1 cellular context compared by ENCODE assay signal in genomic region chr16:24845726-24846547, GRCh38.
A peak's percentile ranks its signal among the peaks of the same experiment; 100 is the strongest.
TF ChIP-seq lines count a peak whose summit lies in the region.

TSS of gene SLC5A11 (plus strand) at chr16:24845963. CDS start at chr16:24858644, 12,681 bp downstream.

TF ChIP-seq in HepG2, 621 proteins besides CTCF, POLR2A, EP300 and RAD21 (continued from another document and continues in another):
- TF ChIP-seq PHF21A (CRISPR knock-in tag; IDR thresholded peaks at IDR 0.05) (0 out of 2 replicates have a peak, but pooled peaks have one; percentile 27), GATA4 (IDR thresholded peaks at IDR 0.05; ENCODE audit: borderline replicate concordance, low read depth) (no peak), SRSF9 (IDR thresholded peaks at IDR 0.05; ENCODE audit: borderline replicate concordance, insufficient read depth, low read depth, low read length, poor library complexity, severe bottlenecking) (no peak), ZNF619 (CRISPR knock-in tag; IDR thresholded peaks at IDR 0.05) (peak; percentile 96; the same call in 1 of the 2 replicates), PAXIP1 (CRISPR knock-in tag; conservative IDR thresholded peaks at IDR 0.05) (peak; percentile 81), MLX (CRISPR knock-in tag; IDR thresholded peaks at IDR 0.05) (no peak), ZKSCAN8 (CRISPR knock-in tag; IDR thresholded peaks at IDR 0.05; ENCODE audit: borderline replicate concordance) (no peak), KIAA2018 (CRISPR knock-in tag; IDR thresholded peaks at IDR 0.05; ENCODE audit: borderline replicate concordance) (no peak), EHMT2 (IDR thresholded peaks at IDR 0.05; ENCODE audit: borderline replicate concordance, low read depth, low read length) (no peak), PCBP2 (optimal IDR thresholded peaks at IDR 0.05; ENCODE audit: low read depth, low read length, poor library complexity, severe bottlenecking) (no peak), CREB3 (CRISPR knock-in tag; IDR thresholded peaks at IDR 0.05) (no peak), ZNF142 (CRISPR knock-in tag; IDR thresholded peaks at IDR 0.05) (no peak), RXRA (CRISPR knock-in tag; IDR thresholded peaks at IDR 0.05) (peak; percentile 71), LBX2 (CRISPR knock-in tag; IDR thresholded peaks at IDR 0.05; ENCODE audit: borderline replicate concordance) (no peak), DBP (CRISPR knock-in tag; IDR thresholded peaks at IDR 0.05; ENCODE audit: not compliant biosample characterization) (no peak), IRF9 (CRISPR knock-in tag; IDR thresholded peaks at IDR 0.05; ENCODE audit: borderline replicate concordance) (peak; percentile 47; the same call in 1 of the 2 replicates), HNF1A (IDR thresholded peaks at IDR 0.05; ENCODE audit: low read depth) (no peak), HNF1A (CRISPR knock-in tag; IDR thresholded peaks at IDR 0.05; ENCODE audit: borderline replicate concordance) (peak; percentile 38; the same call in 1 of the 2 replicates), SP2 (CRISPR knock-in tag; IDR thresholded peaks at IDR 0.05) (no peak; the same call in 1 of the 2 replicates), RFX3 (CRISPR knock-in tag; IDR thresholded peaks at IDR 0.05) (no peak), ZNF143 (CRISPR knock-in tag; IDR thresholded peaks at IDR 0.05) (no peak), ZZZ3 (CRISPR knock-in tag; IDR thresholded peaks at IDR 0.05; ENCODE audit: borderline replicate concordance) (no peak), ZNF816 (CRISPR knock-in tag; IDR thresholded peaks at IDR 0.05; ENCODE audit: borderline replicate concordance) (no peak), SKI (IDR thresholded peaks at IDR 0.05; ENCODE audit: partially characterized antibody) (no peak), MZF1 (CRISPR knock-in tag; IDR thresholded peaks at IDR 0.05; ENCODE audit: borderline replicate concordance) (no peak)
